Comparison of ENCODE assay signal across 13 cellular contexts in the genomic region with DNA sequence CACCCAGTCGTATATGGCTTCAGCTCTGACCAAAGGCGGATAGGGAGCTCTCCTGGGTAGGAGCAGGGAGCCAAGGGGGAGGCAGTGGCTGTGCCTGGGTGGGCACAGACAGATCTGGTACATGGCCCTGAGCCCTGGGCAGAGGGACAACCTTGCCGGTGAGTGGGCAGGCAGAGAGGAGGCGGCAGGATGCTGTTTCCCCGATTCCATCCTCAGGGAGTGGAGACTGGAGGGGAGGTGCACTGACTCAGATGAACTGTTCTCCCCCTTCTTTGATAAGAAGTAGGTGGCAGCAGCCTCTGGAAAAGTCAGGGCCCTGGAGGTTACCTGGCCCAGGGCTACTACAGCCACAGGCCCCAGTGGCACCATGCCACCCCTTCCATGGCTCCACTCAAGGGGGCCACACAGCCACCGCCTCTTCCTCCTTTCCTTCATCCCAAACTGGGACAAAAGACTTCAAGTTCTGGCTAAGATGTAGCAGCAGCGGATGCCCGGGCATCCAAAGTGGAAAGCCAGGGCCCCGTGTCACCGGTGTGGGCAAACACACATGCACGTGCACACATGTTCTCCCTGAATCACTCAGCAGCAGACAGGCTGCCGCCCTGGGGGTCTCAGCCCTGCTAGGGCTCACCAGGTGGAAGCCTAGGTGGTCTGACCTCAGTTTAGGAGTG. TPM values are rescaled to one million over a fixed set of nuclear protein-coding genes. Genes with fewer than 3 reads are reported as not detected.
A peak's percentile ranks its signal among the peaks of the same experiment; 100 is the strongest.
DNase-seq lines count a peak whose midpoint lies in the region; ATAC-seq, FAIRE-seq and TF ChIP-seq lines count a peak whose summit lies in the region.
"Had no signal": no experiment of that assay in that cellular context is flagged by ENCODE, and none has a peak within 500 bp of the region (broad histone marks: within the 10 kb centered on the region; RNA-seq: fewer than 3 reads in every experiment).

No MANE protein-coding gene starts in this region.

- peaks cover 27 to 47% (median 35%) of the 10 kb centered on the region in 11 experiments for H3K36me3 ChIP-seq in BLaER1 treated with 17β-estradiol and CSF1 and Interleukin-3, amounts not matched to agents 10 nM and 100 nM

- H3K9me3 Mint-ChIP-seq in activated T-helper 1 cell treated with anti-CD3 and anti-CD28 coated beads, Interleukin-12 subunit alpha, Interleukin-12 subunit beta, Interleukin-2, Interleukin-4 antibody, amounts not matched to agents 30 ng/mL and 10 ng/mL and 1 ng/mL, durations not matched to agents 14 hours and 24 hours and 36 hours: no peaks in the 10 kb centered on the region
- H3K9me3 Mint-ChIP-seq in naive B cell: no peaks in the 10 kb centered on the region
- no peaks in the 10 kb centered on the region for H3K9me3 Mint-ChIP-seq in endothelial cell (ENCODE audit: unreplicated experiment)

- FAIRE-seq in GM12891 (lab: Jason Lieb, UNC): peak; percentile 41

- H3K27ac Mint-ChIP-seq in activated T-helper 1 cell treated with anti-CD3 and anti-CD28 coated beads, Interleukin-12 subunit alpha, Interleukin-12 subunit beta, Interleukin-2, Interleukin-4 antibody, amounts not matched to agents 30 ng/mL and 10 ng/mL and 1 ng/mL, durations not matched to agents 14 hours and 24 hours and 36 hours: peak overlapping the region; percentile 55
- H3K27ac Mint-ChIP-seq in naive B cell (peak overlapping the region; percentile 95 to 100 (median 98)), endothelial cell (ENCODE audit: unreplicated experiment) (no peak overlapping the region)

- H3K36me3 Mint-ChIP-seq in activated T-helper 1 cell treated with anti-CD3 and anti-CD28 coated beads, Interleukin-12 subunit alpha, Interleukin-12 subunit beta, Interleukin-2, Interleukin-4 antibody, amounts not matched to agents 30 ng/mL and 10 ng/mL and 1 ng/mL, durations not matched to agents 14 hours and 24 hours and 36 hours (ENCODE audit: low read depth): peaks cover 19% of the 10 kb centered on the region
- H3K36me3 Mint-ChIP-seq in naive B cell (peaks cover 5 to 34% of the 10 kb centered on the region in 2 donors), endothelial cell (ENCODE audit: low read depth, unreplicated experiment) (peaks cover 4% of the 10 kb centered on the region)

- DNase-seq in GM12891 (ENCODE audit: insufficient read length, low spot score) (no peak), naive B cell (no peak), NCI-H187 treated with DMSO at 0.1 percent for 48 hours (lab: John Stamatoyannopoulos, UW) (no peak), NCI-H2081 (lab: John Stamatoyannopoulos, UW) (no peak), endothelial cell (ENCODE audit: low spot score) (no peak)
- no peak for DNase-seq in activated T-helper 1 cell treated with anti-CD3 and anti-CD28 coated beads, Interleukin-12 subunit alpha, Interleukin-12 subunit beta, Interleukin-2, Interleukin-4 antibody, amounts not matched to agents 30 ng/mL and 10 ng/mL and 1 ng/mL, durations not matched to agents 14 hours and 24 hours and 36 hours (ENCODE audit: low spot score)
- DNase-seq: activated T-cell treated with anti-CD3 and anti-CD28 coated beads, Interleukin-2, amount 50 U/mL, for 48 hours; NCI-H446; stimulated activated CD4-positive, alpha-beta T cell treated with anti-CD3 and anti-CD28 coated beads, Interleukin-4, amount 100 ng/mL, for 1 hour had no signal

- no peak for TF ChIP-seq POLR2A in GM12891 (IDR thresholded peaks at IDR 0.05; ENCODE audit: low read depth, low read length)

- TF ChIP-seq CTCF in endothelial cell (IDR thresholded peaks at IDR 0.05; ENCODE audit: unreplicated experiment): no peak

- peaks cover 38 to 95% (median 85%) of the 10 kb centered on the region in 10 experiments for H3K4me1 ChIP-seq in BLaER1 treated with 17β-estradiol and CSF1 and Interleukin-3, amounts not matched to agents 10 nM and 100 nM

- H3K9ac ChIP-seq in BLaER1 treated with 17β-estradiol and CSF1 and Interleukin-3, amounts not matched to agents 10 nM and 100 nM: peak overlapping the region; percentile 20 to 66 (median 44); a peak in 18 of 22 replicates

- H3K4me3 ChIP-seq in BLaER1 treated with 17β-estradiol and CSF1 and Interleukin-3, amounts not matched to agents 10 nM and 100 nM: peak overlapping the region in 1 of 10 experiments; percentile 11; a peak in 2 of 20 replicates
- H3K4me3 ChIP-seq: cardiac muscle cell had no signal

- peak overlapping the region; percentile 72 to 90 (median 84) for H3K4me2 ChIP-seq in BLaER1 treated with 17β-estradiol and CSF1 and Interleukin-3, amounts not matched to agents 10 nM and 100 nM

- H4K20me1 ChIP-seq in BLaER1 treated with 17β-estradiol and CSF1 and Interleukin-3, amounts not matched to agents 10 nM and 100 nM: peaks cover 0 to 73% (median 11%) of the 10 kb centered on the region in 11 experiments; a peak in 13 of 22 replicates

- H3K9me3 ChIP-seq in BLaER1 treated with 17β-estradiol and CSF1 and Interleukin-3, amounts not matched to agents 10 nM and 100 nM (replicated peaks in 1 of 11): no peaks in the 10 kb centered on the region

- H3K27ac ChIP-seq in BLaER1 treated with 17β-estradiol and CSF1 and Interleukin-3, amounts not matched to agents 10 nM and 100 nM: peak overlapping the region in 10 of 11 experiments; percentile 13 to 57 (median 44); a peak in 17 of 22 replicates
- H3K27ac ChIP-seq: cardiac muscle cell had no signal

- H3K4me3 Mint-ChIP-seq in activated T-helper 1 cell treated with anti-CD3 and anti-CD28 coated beads, Interleukin-12 subunit alpha, Interleukin-12 subunit beta, Interleukin-2, Interleukin-4 antibody, amounts not matched to agents 30 ng/mL and 10 ng/mL and 1 ng/mL, durations not matched to agents 14 hours and 24 hours and 36 hours: no peak overlapping the region
- H3K4me3 Mint-ChIP-seq in naive B cell (peak overlapping the region; percentile 83 to 94 (median 91)), endothelial cell (ENCODE audit: unreplicated experiment) (no peak overlapping the region)

- intact Hi-C loops in activated T-helper 1 cell treated with anti-CD3 and anti-CD28 coated beads, Interleukin-12 subunit alpha, Interleukin-12 subunit beta, Interleukin-2, Interleukin-4 antibody, amounts not matched to agents 30 ng/mL and 10 ng/mL and 1 ng/mL, durations not matched to agents 14 hours and 24 hours and 36 hours (cut with micrococcal nuclease): no loop called here

- no peaks in the 10 kb centered on the region for H3K27me3 ChIP-seq in BLaER1 treated with 17β-estradiol and CSF1 and Interleukin-3, amounts not matched to agents 10 nM and 100 nM
- H3K27me3 ChIP-seq: cardiac muscle cell had no signal

- ATAC-seq in naive B cell (ENCODE audit: low read depth in 2 of 2): no peak
- ATAC-seq in HG02840 (IDR thresholded peaks at IDR 0.05; ENCODE audit: low FRiP score, unreplicated experiment): no peak

- H3K27me3 Mint-ChIP-seq in activated T-helper 1 cell treated with anti-CD3 and anti-CD28 coated beads, Interleukin-12 subunit alpha, Interleukin-12 subunit beta, Interleukin-2, Interleukin-4 antibody, amounts not matched to agents 30 ng/mL and 10 ng/mL and 1 ng/mL, durations not matched to agents 14 hours and 24 hours and 36 hours (ENCODE audit: insufficient read depth): no peaks in the 10 kb centered on the region
- H3K27me3 Mint-ChIP-seq in naive B cell: no peaks in the 10 kb centered on the region
- peaks cover 10% of the 10 kb centered on the region for H3K27me3 Mint-ChIP-seq in endothelial cell (ENCODE audit: unreplicated experiment)

- peaks cover 55% of the 10 kb centered on the region for H3K4me1 Mint-ChIP-seq in activated T-helper 1 cell treated with anti-CD3 and anti-CD28 coated beads, Interleukin-12 subunit alpha, Interleukin-12 subunit beta, Interleukin-2, Interleukin-4 antibody, amounts not matched to agents 30 ng/mL and 10 ng/mL and 1 ng/mL, durations not matched to agents 14 hours and 24 hours and 36 hours (ENCODE audit: low read depth)
- peaks cover 70 to 87% (median 77%) of the 10 kb centered on the region in 3 donors for H3K4me1 Mint-ChIP-seq in naive B cell
- peaks cover 25% of the 10 kb centered on the region for H3K4me1 Mint-ChIP-seq in endothelial cell (ENCODE audit: unreplicated experiment)

TF ChIP-seq in GM12891, 5 proteins besides CTCF, POLR2A, EP300 and RAD21:
- no peak for TF ChIP-seq POU2F2 (IDR thresholded peaks at IDR 0.05; ENCODE audit: low read depth, low read length)
- TF ChIP-seq POLR2AphosphoS5 (IDR thresholded peaks at IDR 0.05; ENCODE audit: low read depth, low read length): no peak
- TF ChIP-seq SPI1 (IDR thresholded peaks at IDR 0.05; ENCODE audit: low read depth, low read length): no peak
- no peak for TF ChIP-seq PAX5 (IDR thresholded peaks at IDR 0.05; ENCODE audit: insufficient read depth, low read length, severe bottlenecking)
- no peak for TF ChIP-seq TAF1 (IDR thresholded peaks at IDR 0.05; ENCODE audit: low read depth, low read length)

RNA-seq across cellular contexts. Expression of a gene that starts 13.4 kb away (rescaled TPM):
- polyA plus RNA-seq in GM12891 (2012; ENCODE audit: low read depth, missing spikeins): 4.4 TPM
- total RNA-seq in activated T-helper 1 cell treated with anti-CD3 and anti-CD28 coated beads, Interleukin-12 subunit alpha, Interleukin-12 subunit beta, Interleukin-2, Interleukin-4 antibody, amounts not matched to agents 30 ng/mL and 10 ng/mL and 1 ng/mL, durations not matched to agents 14 hours and 24 hours and 36 hours: 5.1 and 5.5 TPM in 2 replicates
- polyA plus RNA-seq in naive B cell (ENCODE audit: low read depth in 6 of 6): 100 to 1,000 TPM; 101 to 157 (median 116) TPM
- total RNA-seq in endothelial cell (ENCODE audit: unreplicated experiment): not detected
- total RNA-seq: cardiac muscle cell, pulmonary artery endothelial cell had no signal
- polyA plus RNA-seq: cardiac muscle cell had no signal

RNA-seq across cellular contexts. Expression of a gene that starts 28.7 kb away (rescaled TPM):
- 5.5 TPM for polyA plus RNA-seq in GM12891 (2012; ENCODE audit: low read depth, missing spikeins)
- total RNA-seq in activated T-helper 1 cell treated with anti-CD3 and anti-CD28 coated beads, Interleukin-12 subunit alpha, Interleukin-12 subunit beta, Interleukin-2, Interleukin-4 antibody, amounts not matched to agents 30 ng/mL and 10 ng/mL and 1 ng/mL, durations not matched to agents 14 hours and 24 hours and 36 hours: 27.3 and 32.4 TPM in 2 replicates
- polyA plus RNA-seq in naive B cell (ENCODE audit: low read depth in 6 of 6): 1 to 10 TPM in 2 of 6 donors, under 1 TPM in 3, not detected in 1; 0.50 to 3.2 (median 0.75) TPM
- 16.5 TPM for total RNA-seq in endothelial cell (ENCODE audit: unreplicated experiment)

RNA-seq across cellular contexts. Expression of a gene that starts 59.0 kb away (rescaled TPM):
- polyA plus RNA-seq in GM12891 (2012; ENCODE audit: low read depth, missing spikeins): 1.9 TPM
- not detected in 2 replicates for total RNA-seq in activated T-helper 1 cell treated with anti-CD3 and anti-CD28 coated beads, Interleukin-12 subunit alpha, Interleukin-12 subunit beta, Interleukin-2, Interleukin-4 antibody, amounts not matched to agents 30 ng/mL and 10 ng/mL and 1 ng/mL, durations not matched to agents 14 hours and 24 hours and 36 hours
- polyA plus RNA-seq in naive B cell (ENCODE audit: low read depth in 6 of 6): under 1 TPM in 3 of 6 donors, not detected in 3; 0.33 to 0.43 (median 0.35) TPM
- total RNA-seq in endothelial cell (ENCODE audit: unreplicated experiment): not detected
- total RNA-seq: pulmonary artery endothelial cell had no signal

Comparison
In these comparisons a context has a peak if more than half of its experiments do, and no peak if none do; other contexts are left out.
1. H3K4me3 Mint-ChIP-seq: peak in naive B cell (8 of 8); none in activated T-helper 1 cell treated with anti-CD3 and anti-CD28 coated beads, Interleukin-12 subunit alpha, Interleukin-12 subunit beta, Interleukin-2, Interleukin-4 antibody, amounts not matched to agents 30 ng/mL and 10 ng/mL and 1 ng/mL, durations not matched to agents 14 hours and 24 hours and 36 hours (single experiment) and endothelial cell (single experiment).